18 cellular contexts compared by ENCODE assay signal in the genomic region with DNA sequence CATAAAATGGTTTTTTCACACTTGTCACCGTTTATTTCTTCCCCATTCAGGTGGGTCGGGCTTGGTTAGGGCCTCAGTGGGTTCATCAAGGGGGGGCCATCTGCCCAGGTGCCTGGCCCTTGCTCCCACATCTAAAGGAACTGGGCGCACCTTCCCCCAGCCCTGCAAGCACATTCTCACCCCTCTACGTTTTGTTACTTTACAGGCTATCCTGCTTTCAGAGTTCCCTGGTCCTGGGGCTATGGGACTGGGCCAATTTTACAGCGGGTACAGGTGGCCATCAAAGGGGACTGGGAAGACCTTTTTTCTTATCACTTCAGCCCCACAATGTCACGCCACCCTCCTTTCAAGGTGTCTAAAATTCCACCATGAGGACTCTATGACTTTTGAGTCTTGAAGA.
"Had no signal": no experiment of that assay in that cellular context is flagged by ENCODE, and none has a peak within 500 bp of the region (broad histone marks: within the 10 kb centered on the region; RNA-seq: fewer than 3 reads in every experiment).

No MANE protein-coding gene starts in this region.

- H3K27ac ChIP-seq: HL-60, SJCRH30 had no signal

- H3K36me3 ChIP-seq: SJCRH30 had no signal

- DNase-seq: KBM-7, NCI-H1092, NCI-H1105 treated with DMSO at 0.1 percent for 48 hours, NCI-H1417 treated with DMSO at 0.1 percent for 48 hours, NCI-H146, NCI-H1694 treated with DMSO at 0.1 percent for 48 hours, NCI-H1930, NCI-H2081, NCI-H2107, NCI-H2227 treated with DMSO at 0.1 percent for 48 hours, NCI-H524, NCI-H526 treated with DMSO at 0.1 percent for 48 hours, NCI-H748 treated with DMSO at 0.1 percent for 48 hours, RPMI8226, SHP77 treated with DMSO at 0.1 percent for 48 hours, SJCRH30 had no signal

- H3K4me1 ChIP-seq: SJCRH30 had no signal

- H3K27me3 ChIP-seq: SJCRH30 had no signal

- H3K4me3 ChIP-seq: SJCRH30 had no signal

- ATAC-seq: SK-N-SH treated with all-trans-retinoic acid at 6 μM for 48 hours had no signal
